13 cellular contexts compared by ENCODE assay signal in the genomic region with DNA sequence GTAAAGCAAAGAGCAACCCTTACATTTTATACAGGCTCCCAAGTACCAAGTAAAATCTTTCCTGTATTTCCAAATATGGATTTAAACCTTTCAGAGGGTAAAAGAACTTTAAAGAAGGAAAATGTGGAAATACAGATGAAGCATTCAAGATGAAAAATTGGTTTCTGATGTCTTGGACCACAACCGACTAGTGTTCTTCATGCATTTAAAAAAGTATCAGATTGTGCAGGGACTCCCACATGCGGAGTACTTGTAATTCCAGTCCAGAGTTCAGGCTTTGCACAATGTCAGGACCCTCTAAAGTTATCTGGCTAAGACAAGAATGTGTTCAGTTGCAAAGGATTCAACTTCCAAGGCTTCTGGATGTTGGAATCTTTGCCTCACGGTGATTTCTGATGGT.
DNase-seq lines count a peak whose midpoint lies in the region; ATAC-seq and TF ChIP-seq lines count a peak whose summit lies in the region.
"Had no signal": no experiment of that assay in that cellular context is flagged by ENCODE, and none has a peak within 500 bp of the region (broad histone marks: within the 10 kb centered on the region; RNA-seq: fewer than 3 reads in every experiment).

No MANE protein-coding gene starts in this region.

- H3K9me3 ChIP-seq in SJSA1 (replicated peaks) (no peaks in the 10 kb centered on the region), thyroid gland (no peaks in the 10 kb centered on the region)
- H3K9me3 ChIP-seq: neutrophil had no signal

- H3K4me1 Mint-ChIP-seq in endothelial cell (ENCODE audit: unreplicated experiment) (peaks cover 72% of the 10 kb centered on the region), mesothelial cell of epicardium (peaks cover 62% of the 10 kb centered on the region)

- H3K27ac ChIP-seq in SJSA1 (peak overlapping the region; percentile 77), thyroid gland (peak overlapping the region; percentile 6 to 73 (median 72))
- H3K27ac ChIP-seq: neutrophil had no signal

- peaks cover 7% of the 10 kb centered on the region for H3K27me3 Mint-ChIP-seq in endothelial cell (ENCODE audit: unreplicated experiment)
- H3K27me3 Mint-ChIP-seq in mesothelial cell of epicardium (ENCODE audit: low read depth) = no peaks in the 10 kb centered on the region
- H3K27me3 Mint-ChIP-seq: activated T-cell treated with anti-CD3 and anti-CD28 coated beads, Interleukin-2, amount 50 U/mL, for 24 hours; stimulated activated naive B cell treated with anti-CD40 and anti-IgM and Interleukin-4, amounts not matched to agents 10 μg/mL and 1 μg/mL and 100 μg/mL, for 72 hours had no signal

- WGBS in thyroid gland, 2 donors = 74 to 79% methylated on average over 3 of the region's 3 CpGs

- H3K4me1 ChIP-seq in SJSA1 (replicated peaks) (peaks cover 36% of the 10 kb centered on the region), thyroid gland (peaks cover 16 to 38% of the 10 kb centered on the region in 2 donors)

- peak overlapping the region; percentile 75 for H3K4me3 Mint-ChIP-seq in endothelial cell (ENCODE audit: unreplicated experiment)
- no peak overlapping the region for H3K4me3 Mint-ChIP-seq in mesothelial cell of epicardium
- H3K4me3 Mint-ChIP-seq: activated T-cell treated with anti-CD3 and anti-CD28 coated beads, Interleukin-2, amount 50 U/mL, for 24 hours; stimulated activated naive B cell treated with anti-CD40 and anti-IgM and Interleukin-4, amounts not matched to agents 10 μg/mL and 1 μg/mL and 100 μg/mL, for 72 hours had no signal

- H3K27me3 ChIP-seq in SJSA1 (replicated peaks) (no peaks in the 10 kb centered on the region), thyroid gland (no peaks in the 10 kb centered on the region)
- H3K27me3 ChIP-seq: neutrophil had no signal

- no peaks in the 10 kb centered on the region for H3K36me3 ChIP-seq in SJSA1
- no peaks in the 10 kb centered on the region for H3K36me3 ChIP-seq in thyroid gland
- H3K36me3 ChIP-seq: neutrophil had no signal

- H3K36me3 Mint-ChIP-seq in endothelial cell (ENCODE audit: low read depth, unreplicated experiment) (peaks cover 19% of the 10 kb centered on the region), mesothelial cell of epicardium (peaks cover 8% of the 10 kb centered on the region)

- peak overlapping the region; percentile 98 for H3K27ac Mint-ChIP-seq in endothelial cell (ENCODE audit: unreplicated experiment)
- H3K27ac Mint-ChIP-seq in mesothelial cell of epicardium = peak overlapping the region; percentile 89
- H3K27ac Mint-ChIP-seq: activated T-cell treated with anti-CD3 and anti-CD28 coated beads, Interleukin-2, amount 50 U/mL, for 24 hours; stimulated activated naive B cell treated with anti-CD40 and anti-IgM and Interleukin-4, amounts not matched to agents 10 μg/mL and 1 μg/mL and 100 μg/mL, for 72 hours had no signal

- TF ChIP-seq CTCF in endothelial cell (IDR thresholded peaks at IDR 0.05; ENCODE audit: unreplicated experiment) (no peak), mesothelial cell of epicardium (IDR thresholded peaks at IDR 0.05; ENCODE audit: unreplicated experiment) (no peak), thyroid gland (IDR thresholded peaks at IDR 0.05) (no peak)

- intact Hi-C loops in thyroid gland (cut with DNase I) = no loop called here

- no peak for DNase-seq in SJSA1 (ENCODE audit: low read depth in 1 of 2, low spot score in 2 of 2)
- no peak for DNase-seq in endothelial cell (ENCODE audit: low spot score)
- no peak for DNase-seq in mesothelial cell of epicardium (ENCODE audit: low spot score in 2 of 2, unreplicated experiment in 2 of 2)
- no peak for DNase-seq in thyroid gland
- DNase-seq in activated effector memory CD4-positive, alpha-beta T cell treated with anti-CD3 and anti-CD28 coated beads, Interleukin-2, amount 50 U/mL, for 16 hours = no peak
- DNase-seq: activated T-cell treated with anti-CD3 and anti-CD28 coated beads, Interleukin-2, amount 50 U/mL, for 24 hours; aorta; NCI-H187; stimulated activated naive B cell treated with anti-CD40 and anti-IgM and Interleukin-4, amounts not matched to agents 10 μg/mL and 1 μg/mL and 100 μg/mL, for 72 hours had no signal

- ATAC-seq in GM18870 (IDR thresholded peaks at IDR 0.05; ENCODE audit: unreplicated experiment) (no peak), HG02798 (IDR thresholded peaks at IDR 0.05; ENCODE audit: poor library complexity, unreplicated experiment) (no peak)
- ATAC-seq: K562; stimulated activated naive B cell treated with anti-CD40 and anti-IgM and Interleukin-4, amounts not matched to agents 10 μg/mL and 1 μg/mL and 100 μg/mL, for 72 hours had no signal

- H3K4me3 ChIP-seq in SJSA1 (no peak overlapping the region), thyroid gland (replicated peaks in 1 of 3) (no peak overlapping the region)
- H3K4me3 ChIP-seq: K562 had no signal

- H3K9me3 Mint-ChIP-seq in endothelial cell (ENCODE audit: unreplicated experiment) (no peaks in the 10 kb centered on the region), mesothelial cell of epicardium (no peaks in the 10 kb centered on the region)
- H3K9me3 Mint-ChIP-seq: activated T-cell treated with anti-CD3 and anti-CD28 coated beads, Interleukin-2, amount 50 U/mL, for 24 hours; stimulated activated naive B cell treated with anti-CD40 and anti-IgM and Interleukin-4, amounts not matched to agents 10 μg/mL and 1 μg/mL and 100 μg/mL, for 72 hours had no signal

- TF ChIP-seq POLR2A in thyroid gland (IDR thresholded peaks at IDR 0.05) = no peak
